Comparison of ENCODE assay signal across 12 cellular contexts in the genomic region with DNA sequence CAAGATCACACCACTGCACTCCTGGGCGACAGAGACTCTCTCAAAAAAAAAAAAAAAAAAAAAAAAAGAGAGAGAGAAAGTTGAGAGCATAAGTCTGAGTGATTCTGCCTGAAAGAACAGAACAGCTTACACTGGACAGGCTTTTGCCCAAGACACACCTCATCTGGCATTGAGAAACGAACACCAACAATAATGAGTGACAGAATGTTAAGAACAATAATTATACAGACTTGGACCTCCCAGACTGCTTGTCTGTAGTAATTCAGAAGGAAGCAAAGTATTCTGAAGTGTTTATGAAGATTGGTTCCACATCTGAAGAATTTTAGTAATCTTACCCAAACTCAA. TPM values are rescaled to one million over a fixed set of nuclear protein-coding genes. Genes with fewer than 3 reads are reported as not detected.
DNase-seq lines count a peak whose midpoint lies in the region; ATAC-seq and TF ChIP-seq lines count a peak whose summit lies in the region.
"Had no signal": no experiment of that assay in that cellular context is flagged by ENCODE, and none has a peak within 500 bp of the region (broad histone marks: within the 10 kb centered on the region; RNA-seq: fewer than 3 reads in every experiment).

No MANE protein-coding gene starts in this region.

- peak overlapping the region in 2 of 3 experiments; percentile 23 to 35 for H3K27ac Mint-ChIP-seq in nephron
- H3K27ac Mint-ChIP-seq: endodermal cell had no signal

- no peaks in the 10 kb centered on the region for H3K9me3 ChIP-seq in breast epithelium

- no peak overlapping the region for H3K4me3 ChIP-seq in breast epithelium

- intact Hi-C loops in breast epithelium (cut with DNase I; ENCODE audit: low total_unique reads) = no loop called here

- TF ChIP-seq CTCF in nephron (IDR thresholded peaks at IDR 0.05; ENCODE audit: unreplicated experiment in 3 of 3) (no peak), breast epithelium (IDR thresholded peaks at IDR 0.05) (no peak)

- H3K36me3 Mint-ChIP-seq in nephron (ENCODE audit: low read depth) = no peaks in the 10 kb centered on the region

- no peak for TF ChIP-seq POLR2A in breast epithelium (IDR thresholded peaks at IDR 0.05)

- no peaks in the 10 kb centered on the region for H3K27me3 ChIP-seq in breast epithelium

- H3K36me3 ChIP-seq in breast epithelium = no peaks in the 10 kb centered on the region

- no peaks in the 10 kb centered on the region for H3K27me3 Mint-ChIP-seq in nephron (ENCODE audit: low read depth)
- H3K27me3 Mint-ChIP-seq: activated naive CD8-positive, alpha-beta T cell treated with anti-CD3 and anti-CD28 coated beads, Interleukin-2, amount 50 U/mL, for 24 hours had no signal

- ATAC-seq in GM18517 (IDR thresholded peaks at IDR 0.05; ENCODE audit: unreplicated experiment) = peak; percentile 15
- peak; percentile 26 for ATAC-seq in GM21723 (IDR thresholded peaks at IDR 0.05; ENCODE audit: unreplicated experiment)
- peak; percentile 17 for ATAC-seq in HG03460 (IDR thresholded peaks at IDR 0.05; ENCODE audit: unreplicated experiment)
- ATAC-seq: activated CD4-positive, CD25-positive, alpha-beta regulatory T cell treated with anti-CD3 and anti-CD28 coated beads, Interleukin-2, amount 50 U/mL, for 24 hours had no signal

- DNase-seq in breast epithelium (ENCODE audit: low spot score in 2 of 2) = no peak
- DNase-seq in activated CD4-positive, alpha-beta T cell treated with anti-CD3 and anti-CD28 coated beads, Interleukin-2, amount 50 U/mL, for 48 hours = no peak
- no peak for DNase-seq in putamen (ENCODE audit: low spot score)
- DNase-seq in A172 (ENCODE audit: low spot score) = no peak
- DNase-seq: activated naive CD8-positive, alpha-beta T cell treated with anti-CD3 and anti-CD28 coated beads, Interleukin-2, amount 50 U/mL, for 24 hours; endodermal cell had no signal

- H3K27ac ChIP-seq in breast epithelium = no peak overlapping the region

- no peaks in the 10 kb centered on the region for H3K4me1 ChIP-seq in breast epithelium

- H3K4me1 Mint-ChIP-seq in nephron = peaks cover 13% of the 10 kb centered on the region

- H3K9me3 Mint-ChIP-seq in nephron = no peaks in the 10 kb centered on the region
- H3K9me3 Mint-ChIP-seq: activated naive CD8-positive, alpha-beta T cell treated with anti-CD3 and anti-CD28 coated beads, Interleukin-2, amount 50 U/mL, for 24 hours; endodermal cell; neural crest cell had no signal

- H3K4me3 Mint-ChIP-seq in nephron = no peak overlapping the region
- H3K4me3 Mint-ChIP-seq: activated naive CD8-positive, alpha-beta T cell treated with anti-CD3 and anti-CD28 coated beads, Interleukin-2, amount 50 U/mL, for 24 hours; endodermal cell; neural crest cell had no signal

RNA-seq across cellular contexts. Expression of a gene that starts 20.0 kb away (rescaled TPM):
- total RNA-seq in breast epithelium = 1 to 10 TPM; 4.1 to 6.2 (median 4.5) TPM
- total RNA-seq in A172 (2014; rRNA removed; shearing (Covaris generic)) = 45.7 and 51.6 TPM in 2 replicates
